In the genomic region with DNA sequence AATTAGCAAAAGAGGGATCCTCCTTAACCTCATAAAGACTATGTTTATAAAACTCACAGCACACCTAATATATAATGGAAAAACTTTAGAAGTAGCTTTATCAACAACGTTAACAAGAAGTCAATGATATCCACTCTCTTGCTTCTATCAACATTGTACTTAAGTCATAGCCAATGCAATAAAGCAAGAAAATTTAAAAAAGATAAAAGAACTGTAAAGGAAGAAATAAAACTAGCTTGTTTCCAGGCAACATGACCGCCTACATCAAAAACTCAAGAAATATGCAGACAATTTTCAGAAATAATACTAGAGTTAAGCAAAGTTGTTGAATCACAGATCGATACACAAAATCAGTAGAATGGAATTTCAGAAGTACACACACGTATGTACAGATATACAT, we compare ENCODE assay signal across 8 cellular contexts.
"Had no signal": no experiment of that assay in that cellular context is flagged by ENCODE, and none has a peak within 500 bp of the region (broad histone marks: within the 10 kb centered on the region; RNA-seq: fewer than 3 reads in every experiment).

No MANE protein-coding gene starts in this region.

- ATAC-seq: GM12878 had no signal

- FAIRE-seq: G401.6, GM12878, GM12891, GM12892, GM18507, GM19239 had no signal

- DNase-seq: GDM1, GF-D8 had no signal

- H3K4me3 ChIP-seq: GM12878 had no signal
